11 cellular contexts compared by ENCODE assay signal in genomic region chr1:229781453-229781852, GRCh38.
A peak's percentile ranks its signal among the peaks of the same experiment; 100 is the strongest.
DNase-seq lines count a peak whose midpoint lies in the region; ATAC-seq and TF ChIP-seq lines count a peak whose summit lies in the region.
"Had no signal": no experiment of that assay in that cellular context is flagged by ENCODE, and none has a peak within 500 bp of the region (broad histone marks: within the 10 kb centered on the region; RNA-seq: fewer than 3 reads in every experiment).

No MANE protein-coding gene starts in this region.

- no peaks in the 10 kb centered on the region for H3K9me2 ChIP-seq in hepatocyte (replicated peaks; ENCODE audit: insufficient read depth)

- DNase-seq in Right ventricle myocardium superior (no peak), Right ventricle myocardium inferior (ENCODE audit: missing footprints) (no peak), NCI-H69 (lab: John Stamatoyannopoulos, UW) (peak; percentile 60), hepatocyte (ENCODE audit: low spot score) (peak; percentile 37), upper lobe of left lung (peak; percentile 56 to 72)
- DNase-seq in naive thymus-derived CD8-positive, alpha-beta T cell: no peak
- DNase-seq: activated CD4-positive, alpha-beta T cell treated with anti-CD3 and anti-CD28 coated beads, Interleukin-2, amount 50 U/mL, for 48 hours had no signal

- ATAC-seq in Right ventricle myocardium superior (ENCODE audit: poor library complexity): peak; percentile 55
- ATAC-seq in Right ventricle myocardium inferior: no peak
- no peak for ATAC-seq in upper lobe of left lung (ENCODE audit: low FRiP score in 2 of 2)
- ATAC-seq in GM19035 (IDR thresholded peaks at IDR 0.05; ENCODE audit: unreplicated experiment): no peak
- ATAC-seq in naive thymus-derived CD8-positive, alpha-beta T cell: no peak
- no peak for ATAC-seq in HG02970 (IDR thresholded peaks at IDR 0.05; ENCODE audit: low FRiP score, unreplicated experiment)
- ATAC-seq: SK-N-SH treated with all-trans-retinoic acid at 6 μM for 48 hours had no signal

- no peaks in the 10 kb centered on the region for H3K79me2 ChIP-seq in hepatocyte

- H3K4me3 ChIP-seq in hepatocyte (no peak overlapping the region), upper lobe of left lung (no peak overlapping the region)

- H2AFZ ChIP-seq in hepatocyte: no peak overlapping the region

- H3K4me2 ChIP-seq in hepatocyte: no peak overlapping the region

- 73% methylated on average over 7 of the region's 7 CpGs for WGBS in hepatocyte (ENCODE audit: low lambda C conversion rate, missing lambda C conversion rate)
- WGBS in upper lobe of left lung, 2 donors: 65 to 71% methylated on average over 4 to 7 of the region's 7 CpGs

- H3K27ac ChIP-seq in hepatocyte (no peak overlapping the region), upper lobe of left lung (no peak overlapping the region)

- H3K27me3 ChIP-seq in hepatocyte (peaks cover under 1% of the 10 kb centered on the region), upper lobe of left lung (no peaks in the 10 kb centered on the region)

- POLR2A ChIA-PET in naive thymus-derived CD8-positive, alpha-beta T cell (lab: Charles Lee): no interaction called here

- H3K36me3 Mint-ChIP-seq in naive thymus-derived CD8-positive, alpha-beta T cell: no peaks in the 10 kb centered on the region
- H3K36me3 Mint-ChIP-seq: activated naive CD8-positive, alpha-beta T cell had no signal

- TF ChIP-seq CTCF in hepatocyte (IDR thresholded peaks at IDR 0.05; ENCODE audit: poor library complexity): peak; percentile 31
- TF ChIP-seq CTCF in upper lobe of left lung (IDR thresholded peaks at IDR 0.05): peak in 4 of 6 experiments; percentile 24 to 57 (median 47)

- no peaks in the 10 kb centered on the region for H3K9me3 ChIP-seq in hepatocyte (ENCODE audit: low read depth)
- H3K9me3 ChIP-seq in upper lobe of left lung: no peaks in the 10 kb centered on the region

- H3K9me3 Mint-ChIP-seq in naive thymus-derived CD8-positive, alpha-beta T cell: no peaks in the 10 kb centered on the region

- H3K4me1 ChIP-seq in hepatocyte (ENCODE audit: insufficient read depth): no peaks in the 10 kb centered on the region
- H3K4me1 ChIP-seq in upper lobe of left lung: no peaks in the 10 kb centered on the region

- H3K4me1 Mint-ChIP-seq in naive thymus-derived CD8-positive, alpha-beta T cell: no peaks in the 10 kb centered on the region

- no peak for TF ChIP-seq POLR2A in upper lobe of left lung (IDR thresholded peaks at IDR 0.05)

- no peak overlapping the region for H3K27ac Mint-ChIP-seq in naive thymus-derived CD8-positive, alpha-beta T cell
- H3K27ac Mint-ChIP-seq: activated naive CD8-positive, alpha-beta T cell had no signal

- H3K27me3 Mint-ChIP-seq in naive thymus-derived CD8-positive, alpha-beta T cell: peaks cover 0 to 12% (median 0%) of the 10 kb centered on the region in 5 donors

- H3K4me3 Mint-ChIP-seq in naive thymus-derived CD8-positive, alpha-beta T cell: no peak overlapping the region
- H3K4me3 Mint-ChIP-seq: activated naive CD8-positive, alpha-beta T cell had no signal

- no peaks in the 10 kb centered on the region for H4K20me1 ChIP-seq in hepatocyte (ENCODE audit: insufficient read depth, poor library complexity, severe bottlenecking)

- intact Hi-C loops in Right ventricle myocardium superior (cut with DNase I): no loop called here
- intact Hi-C loops in Right ventricle myocardium inferior (cut with DNase I): no loop called here

- H3K36me3 ChIP-seq in hepatocyte (replicated peaks; ENCODE audit: insufficient read depth, low read depth) (no peaks in the 10 kb centered on the region), upper lobe of left lung (no peaks in the 10 kb centered on the region)

- TF ChIP-seq EP300 in upper lobe of left lung (IDR thresholded peaks at IDR 0.05): no peak

Comparison
In these comparisons a context has a peak if more than half of its experiments do, and no peak if none do; other contexts are left out.
1. DNase-seq: peak in NCI-H69 (single experiment), hepatocyte (single experiment) and upper lobe of left lung (2 of 2); none in Right ventricle myocardium superior (single experiment), Right ventricle myocardium inferior (single experiment) and naive thymus-derived CD8-positive, alpha-beta T cell (0 of 10).